In the genomic region with DNA sequence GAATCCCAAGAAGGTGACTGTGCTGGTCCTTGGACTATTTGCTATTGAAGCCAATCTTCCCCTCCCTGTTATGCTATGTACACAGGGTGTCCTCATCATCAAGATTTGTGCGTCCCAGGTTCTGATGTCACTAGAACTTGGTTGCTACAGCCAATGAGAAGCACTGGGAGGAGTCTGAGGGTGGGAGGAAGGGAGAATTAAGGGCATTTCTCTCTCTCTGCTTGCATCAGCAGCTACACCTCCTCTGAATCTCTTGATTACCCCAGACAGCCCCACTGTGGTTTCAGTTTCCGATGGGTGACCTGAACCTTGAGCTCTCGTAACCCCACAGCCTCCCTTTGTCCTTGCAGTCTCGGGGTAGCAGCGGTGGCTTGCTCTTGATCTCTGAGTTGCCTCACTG, we compare ENCODE assay signal across 9 cellular contexts.
DNase-seq lines count a peak whose midpoint lies in the region; ATAC-seq and TF ChIP-seq lines count a peak whose summit lies in the region.
"Had no signal": no experiment of that assay in that cellular context is flagged by ENCODE, and none has a peak within 500 bp of the region (broad histone marks: within the 10 kb centered on the region; RNA-seq: fewer than 3 reads in every experiment).

No MANE protein-coding gene starts in this region.

- peak; percentile 19 for DNase-seq in activated naive CD4-positive, alpha-beta T cell treated with Interleukin-2 at 50 U/mL for 16 hours
- DNase-seq in activated naive CD4-positive, alpha-beta T cell (lab: John Stamatoyannopoulos, UW), result no peak
- DNase-seq in activated B cell treated with CpG ODN at 0.5 μM for 24 hours, result no peak
- DNase-seq in SHP77 treated with DMSO at 0.1 percent for 48 hours (lab: John Stamatoyannopoulos, UW), result no peak
- DNase-seq in Calu3, result no peak
- DNase-seq in anterior cingulate cortex (lab: John Stamatoyannopoulos, UW), result no peak
- DNase-seq: NCI-H1436 had no signal

- H3K27me3 Mint-ChIP-seq in activated B cell treated with CpG ODN at 0.5 μM for 24 hours (no peaks in the 10 kb centered on the region), Calu3 (ENCODE audit: unreplicated experiment) (no peaks in the 10 kb centered on the region)
- H3K27me3 Mint-ChIP-seq in stimulated activated memory B cell treated with anti-CD40 and anti-IgM and Interleukin-4, amounts not matched to agents 10 μg/mL and 1 μg/mL and 100 μg/mL, for 72 hours, result no peaks in the 10 kb centered on the region

- no peak for TF ChIP-seq CTCF in activated B cell treated with CpG ODN at 0.5 μM for 24 hours (IDR thresholded peaks at IDR 0.05)
- TF ChIP-seq CTCF in Calu3 (IDR thresholded peaks at IDR 0.05; ENCODE audit: unreplicated experiment), result no peak

- POLR2A ChIA-PET in activated B cell treated with CpG ODN at 0.5 μM for 24 hours (lab: Charles Lee), result interaction anchor here (0.7 kb wide), 1 partner anchor 212 kb away, joined by 3 read pairs; a partner anchor contains a TSS

- no peak overlapping the region for H3K4me3 Mint-ChIP-seq in activated B cell treated with CpG ODN at 0.5 μM for 24 hours
- no peak overlapping the region for H3K4me3 Mint-ChIP-seq in stimulated activated memory B cell treated with anti-CD40 and anti-IgM and Interleukin-4, amounts not matched to agents 10 μg/mL and 1 μg/mL and 100 μg/mL, for 72 hours
- no peak overlapping the region for H3K4me3 Mint-ChIP-seq in Calu3 (ENCODE audit: low read depth, unreplicated experiment)

- ATAC-seq in HG02798 (IDR thresholded peaks at IDR 0.05; ENCODE audit: poor library complexity, unreplicated experiment) (peak; percentile 96), activated B cell treated with CpG ODN at 0.5 μM for 24 hours (ENCODE audit: low read depth) (peak; percentile 79)
- ATAC-seq in stimulated activated memory B cell treated with anti-CD40 and anti-IgM and Interleukin-4, amounts not matched to agents 10 μg/mL and 1 μg/mL and 100 μg/mL, for 72 hours, result peak; percentile 92

- H3K4me1 Mint-ChIP-seq in activated B cell treated with CpG ODN at 0.5 μM for 24 hours (peaks cover 14% of the 10 kb centered on the region), Calu3 (ENCODE audit: low read depth, unreplicated experiment) (no peaks in the 10 kb centered on the region)
- H3K4me1 Mint-ChIP-seq in stimulated activated memory B cell treated with anti-CD40 and anti-IgM and Interleukin-4, amounts not matched to agents 10 μg/mL and 1 μg/mL and 100 μg/mL, for 72 hours, result peaks cover 23% of the 10 kb centered on the region

- H3K9me3 Mint-ChIP-seq in activated B cell treated with CpG ODN at 0.5 μM for 24 hours, result no peaks in the 10 kb centered on the region
- no peaks in the 10 kb centered on the region for H3K9me3 Mint-ChIP-seq in stimulated activated memory B cell treated with anti-CD40 and anti-IgM and Interleukin-4, amounts not matched to agents 10 μg/mL and 1 μg/mL and 100 μg/mL, for 72 hours
- H3K9me3 Mint-ChIP-seq in Calu3 (ENCODE audit: low read depth, unreplicated experiment), result no peaks in the 10 kb centered on the region

- CTCF ChIA-PET in activated B cell treated with CpG ODN at 0.5 μM for 24 hours (lab: Charles Lee), result no interaction called here
- CTCF ChIA-PET in Calu3 (lab: Charles Lee), result no interaction called here

- BruUV-seq in Calu3 (replicated peaks; lab: Mats Ljungman, UMichigan), result no TSS peak

- intact Hi-C loops in activated B cell treated with CpG ODN at 0.5 μM for 24 hours (cut with micrococcal nuclease), result no loop called here
- intact Hi-C loops in Calu3 (cut with micrococcal nuclease; ENCODE audit: unreplicated experiment), result no loop called here

- H3K36me3 Mint-ChIP-seq in activated B cell treated with CpG ODN at 0.5 μM for 24 hours (ENCODE audit: low read depth) (no peaks in the 10 kb centered on the region), Calu3 (ENCODE audit: insufficient read depth, unreplicated experiment) (no peaks in the 10 kb centered on the region)
- H3K36me3 Mint-ChIP-seq in stimulated activated memory B cell treated with anti-CD40 and anti-IgM and Interleukin-4, amounts not matched to agents 10 μg/mL and 1 μg/mL and 100 μg/mL, for 72 hours, result no peaks in the 10 kb centered on the region

- H3K27ac Mint-ChIP-seq in activated B cell treated with CpG ODN at 0.5 μM for 24 hours (peak overlapping the region; percentile 35), Calu3 (ENCODE audit: unreplicated experiment) (no peak overlapping the region)
- peak overlapping the region; percentile 27 for H3K27ac Mint-ChIP-seq in stimulated activated memory B cell treated with anti-CD40 and anti-IgM and Interleukin-4, amounts not matched to agents 10 μg/mL and 1 μg/mL and 100 μg/mL, for 72 hours
